19 cellular contexts compared by ENCODE assay signal in the genomic region with DNA sequence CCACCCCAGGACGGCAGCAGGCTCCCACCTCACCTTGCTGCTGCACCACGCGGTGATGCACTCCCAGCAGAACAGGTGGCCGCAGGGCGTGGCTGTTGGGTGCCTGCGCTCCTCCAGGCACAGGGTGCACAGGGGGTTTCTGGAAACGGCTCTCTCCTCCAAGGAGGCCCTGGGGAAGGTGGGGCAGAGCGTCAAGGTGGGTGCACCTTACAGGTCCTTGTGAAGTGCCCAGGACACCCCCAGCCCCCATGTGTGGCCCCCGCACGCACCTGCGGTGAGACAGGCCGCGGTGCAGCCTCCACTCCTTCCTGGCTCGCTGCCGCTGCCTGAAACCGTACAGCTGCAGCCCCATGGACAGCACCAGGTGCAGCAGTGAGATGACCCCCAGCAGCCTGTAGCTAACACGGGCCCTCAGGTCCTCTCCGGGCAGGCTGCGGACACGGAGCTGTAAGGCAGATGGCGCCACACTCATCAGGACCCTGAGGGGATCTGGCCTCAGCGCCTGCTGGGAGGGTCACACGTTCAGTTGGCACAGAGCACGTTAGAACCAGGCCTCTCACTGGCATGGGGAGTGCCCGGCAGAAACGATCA. TPM values are rescaled to one million over a fixed set of nuclear protein-coding genes. Genes with fewer than 3 reads are reported as not detected.
DNase-seq lines count a peak whose midpoint lies in the region; ATAC-seq, FAIRE-seq and TF ChIP-seq lines count a peak whose summit lies in the region.
"Had no signal": no experiment of that assay in that cellular context is flagged by ENCODE, and none has a peak within 500 bp of the region (broad histone marks: within the 10 kb centered on the region; RNA-seq: fewer than 3 reads in every experiment).

No MANE protein-coding gene starts in this region.

- TF ChIP-seq EP300 in A549 (IDR thresholded peaks at IDR 0.05) = no peak

- 0 out of 5 replicates have a peak, but pooled peaks of 1 of the 2 experiments have one; percentile 11 for TF ChIP-seq RAD21 in A549 (conservative IDR thresholded peaks at IDR 0.05 in 1 of 2, IDR thresholded peaks at IDR 0.05 in 1 of 2)

- H3K4me1 ChIP-seq in A549 (0 out of 3 replicates have a peak, but pooled peaks cover 6% of the 10 kb centered on the region), foreskin keratinocyte (no peaks in the 10 kb centered on the region)

- DNase-seq in A549 (ENCODE audit: low read depth in 1 of 2, low spot score in 1 of 2) (no peak), SHP77 (lab: John Stamatoyannopoulos, UW) (peak; percentile 48 to 71), foreskin keratinocyte (no peak), C1 segment of cervical spinal cord (lab: John Stamatoyannopoulos, UW) (no peak), posterior cingulate gyrus (no peak), DMS79 treated with DMSO at 0.1 percent for 48 hours (lab: John Stamatoyannopoulos, UW) (no peak)
- no peak for DNase-seq in activated CD8-positive, alpha-beta memory T cell treated with anti-CD3 and anti-CD28 coated beads for 24 hours
- DNase-seq: activated CD4-positive, alpha-beta T cell treated with anti-CD3 and anti-CD28 coated beads, Interleukin-2, amount 50 U/mL, for 4 hours; activated effector memory CD4-positive, alpha-beta T cell treated with Interleukin-2 at 50 U/mL for 16 hours; kidney glomerular epithelial cell; NCI-H2029; stimulated activated CD4-positive, alpha-beta T cell treated with anti-CD3 and anti-CD28 coated beads, Interleukin-4, amount 100 ng/mL, for 24 hours; T-helper 2 cell had no signal

- no peak for TF ChIP-seq POLR2A in A549 (IDR thresholded peaks at IDR 0.05; ENCODE audit: low read length)
- peak; percentile 19 for TF ChIP-seq POLR2A in GM19193 (IDR thresholded peaks at IDR 0.05; ENCODE audit: extremely low read depth, insufficient read depth, insufficient read length)

- WGBS in A549 (ENCODE audit: missing lambda C conversion rate) = 57% methylated on average over 3 of the region's 26 CpGs

- POLR2A ChIA-PET in A549 (lab: Yijun Ruan, JAX) = interaction anchor here (0.6 to 1.4 kb wide), 2 partner anchors 15 to 1019 kb away, joined by 3 to 4 read pairs; partner anchors contain the start of genes MORN1 and RER1

- intact Hi-C loops in posterior cingulate gyrus (cut with DNase I) = no loop called here

- no peaks in the 10 kb centered on the region for H3K27me3 ChIP-seq in foreskin keratinocyte
- H3K27me3 ChIP-seq: BLaER1 treated with 17β-estradiol and CSF1 and Interleukin-3, amounts not matched to agents 10 nM and 100 nM; right atrium auricular region had no signal

- no peak overlapping the region for H3K4me2 ChIP-seq in A549
- H3K4me2 ChIP-seq: BLaER1 treated with 17β-estradiol and CSF1 and Interleukin-3, amounts not matched to agents 10 nM and 100 nM; PC-9 had no signal

- ATAC-seq in A549 (peak; percentile 35 to 50; a peak in 3 of 6 replicates), foreskin keratinocyte (no peak)
- ATAC-seq: stimulated activated memory B cell treated with anti-CD40 and anti-IgM and Interleukin-4, amounts not matched to agents 10 μg/mL and 1 μg/mL and 100 μg/mL, for 72 hours had no signal

- no peak overlapping the region for H3K27ac ChIP-seq in A549
- H3K27ac ChIP-seq in foreskin keratinocyte = no peak overlapping the region
- H3K27ac ChIP-seq: BLaER1 treated with 17β-estradiol and CSF1 and Interleukin-3, amounts not matched to agents 10 nM and 100 nM; PC-9; right atrium auricular region had no signal

- no peak overlapping the region for H3K4me3 ChIP-seq in A549
- H3K4me3 ChIP-seq: BLaER1 treated with 17β-estradiol and CSF1 and Interleukin-3, amounts not matched to agents 10 nM and 100 nM; PC-9; right atrium auricular region had no signal

- FAIRE-seq in A549 (lab: Jason Lieb, UNC) = no peak
- FAIRE-seq: G401.6 had no signal

- CTCF ChIA-PET in A549 (lab: Yijun Ruan, JAX) = interaction anchor here (1.0 to 2.0 kb wide), 4 partner anchors 9 to 211 kb away, joined by 4 to 9 read pairs (median 6); partner anchors contain the start of gene FAAP20

- no peaks in the 10 kb centered on the region for H3K9me3 ChIP-seq in A549
- H3K9me3 ChIP-seq: BLaER1 treated with 17β-estradiol and CSF1 and Interleukin-3, amounts not matched to agents 10 nM and 100 nM; right atrium auricular region had no signal

- TF ChIP-seq CTCF in A549 (IDR thresholded peaks at IDR 0.05) (no peak), foreskin keratinocyte (conservative IDR thresholded peaks at IDR 0.05) (peak; percentile 26)

TF ChIP-seq in A549, 52 proteins besides CTCF, POLR2A, EP300 and RAD21:
- TF ChIP-seq, protein P1, sequence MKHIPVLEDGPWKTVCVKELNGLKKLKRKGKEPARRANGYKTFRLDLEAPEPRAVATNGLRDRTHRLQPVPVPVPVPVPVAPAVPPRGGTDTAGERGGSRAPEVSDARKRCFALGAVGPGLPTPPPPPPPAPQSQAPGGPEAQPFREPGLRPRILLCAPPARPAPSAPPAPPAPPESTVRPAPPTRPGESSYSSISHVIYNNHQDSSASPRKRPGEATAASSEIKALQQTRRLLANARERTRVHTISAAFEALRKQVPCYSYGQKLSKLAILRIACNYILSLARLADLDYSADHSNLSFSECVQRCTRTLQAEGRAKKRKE (CRISPR knock-in tag; IDR thresholded peaks at IDR 0.05; ENCODE audit: low read depth) = no peak
- TF ChIP-seq FOSB (CRISPR knock-in tag; IDR thresholded peaks at IDR 0.05) (no peak), ZSCAN20 (CRISPR knock-in tag; IDR thresholded peaks at IDR 0.05) (no peak), ZFP36 (IDR thresholded peaks at IDR 0.05; ENCODE audit: borderline replicate concordance, partially characterized antibody) (no peak), ELK1 (IDR thresholded peaks at IDR 0.05; ENCODE audit: low read depth, low read length) (no peak), HOXB13 (CRISPR knock-in tag; IDR thresholded peaks at IDR 0.05; ENCODE audit: low read depth) (no peak), FOXS1 (CRISPR knock-in tag; IDR thresholded peaks at IDR 0.05) (no peak), KDM1A (IDR thresholded peaks at IDR 0.05; ENCODE audit: low read depth) (no peak), EHMT2 (IDR thresholded peaks at IDR 0.05; ENCODE audit: low read depth) (no peak), RCOR1 (IDR thresholded peaks at IDR 0.05; ENCODE audit: low read depth, low read length) (no peak), ESRRA (IDR thresholded peaks at IDR 0.05; ENCODE audit: borderline replicate concordance, low read length) (no peak), NR3C1 (IDR thresholded peaks at IDR 0.05) (no peak), MAX (IDR thresholded peaks at IDR 0.05) (no peak), ZC3H11A (IDR thresholded peaks at IDR 0.05) (no peak), EHF (CRISPR knock-in tag; IDR thresholded peaks at IDR 0.05) (no peak)
- TF ChIP-seq, protein P2, sequence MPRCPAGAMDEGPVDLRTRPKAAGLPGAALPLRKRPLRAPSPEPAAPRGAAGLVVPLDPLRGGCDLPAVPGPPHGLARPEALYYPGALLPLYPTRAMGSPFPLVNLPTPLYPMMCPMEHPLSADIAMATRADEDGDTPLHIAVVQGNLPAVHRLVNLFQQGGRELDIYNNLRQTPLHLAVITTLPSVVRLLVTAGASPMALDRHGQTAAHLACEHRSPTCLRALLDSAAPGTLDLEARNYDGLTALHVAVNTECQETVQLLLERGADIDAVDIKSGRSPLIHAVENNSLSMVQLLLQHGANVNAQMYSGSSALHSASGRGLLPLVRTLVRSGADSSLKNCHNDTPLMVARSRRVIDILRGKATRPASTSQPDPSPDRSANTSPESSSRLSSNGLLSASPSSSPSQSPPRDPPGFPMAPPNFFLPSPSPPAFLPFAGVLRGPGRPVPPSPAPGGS (IDR thresholded peaks at IDR 0.05) = no peak

RNA-seq across cellular contexts. Expression of gene PEX10, which starts 5.8 kb away (rescaled TPM):
- 12.3 and 12.6 TPM in 2 replicates for polyA plus RNA-seq in A549 (2011; rRNA removed)
- 21.6 and 29.6 TPM in 2 replicates for polyA plus RNA-seq in A549 (2012; cell fraction: cytosol; rRNA removed)
- polyA plus RNA-seq in A549 (2012; cell fraction: nucleus; rRNA removed) = 26.0 and 36.7 TPM in 2 replicates
- polyA plus RNA-seq in A549 (2017; fragmentation: RNase III; extraction: RNeasy Plus Mini Kit Qiagen cat#74134 plus additional on column Dnase treatment) = 20.2 to 22.1 TPM (median 20.7 TPM) in 3 replicates
- polyA minus RNA-seq in A549 (2011; rRNA and poly(A)+ RNA removed) = 9.0 and 12.7 TPM in 2 replicates
- 28.5 and 31.1 TPM in 2 replicates for total RNA-seq in foreskin keratinocyte
- polyA plus RNA-seq in foreskin keratinocyte = 27.1 and 27.7 TPM in 2 replicates

RNA-seq across cellular contexts. Expression of gene RER1, which starts 14.9 kb away (rescaled TPM):
- 213 and 227 TPM in 2 replicates for polyA plus RNA-seq in A549 (2011; rRNA removed)
- polyA plus RNA-seq in A549 (2012; cell fraction: cytosol; rRNA removed) = 88.9 and 93.1 TPM in 2 replicates
- 63.3 and 196 TPM in 2 replicates for polyA plus RNA-seq in A549 (2012; cell fraction: nucleus; rRNA removed)
- polyA plus RNA-seq in A549 (2017; fragmentation: RNase III; extraction: RNeasy Plus Mini Kit Qiagen cat#74134 plus additional on column Dnase treatment) = 66.8 to 72.8 TPM (median 72.3 TPM) in 3 replicates
- 157 and 165 TPM in 2 replicates for polyA minus RNA-seq in A549 (2011; rRNA and poly(A)+ RNA removed)
- 140 and 161 TPM in 2 replicates for total RNA-seq in foreskin keratinocyte
- 205 and 223 TPM in 2 replicates for polyA plus RNA-seq in foreskin keratinocyte

RNA-seq across cellular contexts. Expression of gene MORN1, which starts 15.2 kb away (rescaled TPM):
- polyA plus RNA-seq in A549 (2011; rRNA removed) = 6.9 and 7.2 TPM in 2 replicates
- 7.1 and 8.0 TPM in 2 replicates for polyA plus RNA-seq in A549 (2012; cell fraction: cytosol; rRNA removed)
- polyA plus RNA-seq in A549 (2012; cell fraction: nucleus; rRNA removed) = 11.6 and 14.2 TPM in 2 replicates
- 6.8 to 9.5 TPM (median 8.9 TPM) in 3 replicates for polyA plus RNA-seq in A549 (2017; fragmentation: RNase III; extraction: RNeasy Plus Mini Kit Qiagen cat#74134 plus additional on column Dnase treatment)
- polyA minus RNA-seq in A549 (2011; rRNA and poly(A)+ RNA removed) = 12.4 and 13.0 TPM in 2 replicates
- total RNA-seq in foreskin keratinocyte = 5.3 and 5.9 TPM in 2 replicates
- 2.1 and 2.2 TPM in 2 replicates for polyA plus RNA-seq in foreskin keratinocyte

Comparison
In these comparisons a context has a peak if more than half of its experiments do, and no peak if none do; other contexts are left out.
1. DNase-seq: peak in SHP77 (2 of 2); none in A549 (0 of 2), foreskin keratinocyte (0 of 2), activated CD8-positive, alpha-beta memory T cell treated with anti-CD3 and anti-CD28 coated beads for 24 hours (single experiment), C1 segment of cervical spinal cord (0 of 14), posterior cingulate gyrus (0 of 10) and DMS79 treated with DMSO at 0.1 percent for 48 hours (single experiment).